In genomic region chr1:150981177-150981804, GRCh38 we compare ENCODE assay signal across 8 cellular contexts. TPM values are rescaled to one million over a fixed set of nuclear protein-coding genes. Genes with fewer than 3 reads are reported as not detected.
DNase-seq lines count a peak whose midpoint lies in the region; ATAC-seq and TF ChIP-seq lines count a peak whose summit lies in the region.
"Had no signal": no experiment of that assay in that cellular context is flagged by ENCODE, and none has a peak within 500 bp of the region (broad histone marks: within the 10 kb centered on the region; RNA-seq: fewer than 3 reads in every experiment).

No MANE protein-coding gene starts in this region.

- H3K27me3 Mint-ChIP-seq in activated T-helper 17 cell treated with anti-CD3 and anti-CD28 coated beads, Interleukin-2, amount 50 U/mL, for 72 hours = no peaks in the 10 kb centered on the region
- H3K27me3 Mint-ChIP-seq: effector memory CD8-positive, alpha-beta T cell had no signal

- peaks cover 11% of the 10 kb centered on the region for H3K4me1 Mint-ChIP-seq in activated T-helper 17 cell treated with anti-CD3 and anti-CD28 coated beads, Interleukin-2, amount 50 U/mL, for 72 hours

- TF ChIP-seq CTCF in Panc1 (IDR thresholded peaks at IDR 0.05) (no peak), omental fat pad (IDR thresholded peaks at IDR 0.05) (no peak)

- CTCF ChIA-PET in Panc1 (lab: Charles Lee) = interaction anchor here (0.9 kb wide), 1 partner anchor 15 kb away, joined by 6 read pairs; no protein-coding TSS in a partner anchor

- H3K9me3 ChIP-seq in HUES6 (ENCODE audit: control insufficient read depth, insufficient read depth, low read depth, low read length) (no peaks in the 10 kb centered on the region), Panc1 (ENCODE audit: control insufficient read depth, insufficient read depth, low read depth, low read length) (no peaks in the 10 kb centered on the region)

- in situ Hi-C loops in Panc1 (cut with HindIII; ENCODE audit: low pct_unique_long_range_greater_than_20kb, low sequenced_read_pairs) = no loop called here

- DNase-seq in Panc1 (ENCODE audit: low read depth, low spot score) = no peak
- no peak for DNase-seq in omental fat pad (ENCODE audit: low spot score)
- DNase-seq in stimulated activated CD4-positive, alpha-beta T cell treated with anti-CD3 and anti-CD28 coated beads, Interleukin-1b, Interleukin-23, amount 100 ng/mL, for 48 hours = no peak
- DNase-seq in DMS114 treated with DMSO at 0.1 percent for 48 hours (lab: John Stamatoyannopoulos, UW; ENCODE audit: unreplicated experiment) = no peak
- DNase-seq: effector memory CD8-positive, alpha-beta T cell had no signal

- peaks cover 43% of the 10 kb centered on the region for H3K4me1 ChIP-seq in HUES6 (ENCODE audit: control insufficient read depth, insufficient read depth, low read length)
- peaks cover 49% of the 10 kb centered on the region for H3K4me1 ChIP-seq in Panc1 (ENCODE audit: control insufficient read depth, insufficient read depth, low read length)

- H3K9me3 Mint-ChIP-seq in activated T-helper 17 cell treated with anti-CD3 and anti-CD28 coated beads, Interleukin-2, amount 50 U/mL, for 72 hours = no peaks in the 10 kb centered on the region
- H3K9me3 Mint-ChIP-seq: effector memory CD8-positive, alpha-beta T cell had no signal

- intact Hi-C loops in Panc1 (cut with micrococcal nuclease; ENCODE audit: unreplicated experiment) = no loop called here

- no peaks in the 10 kb centered on the region for H3K36me3 Mint-ChIP-seq in activated T-helper 17 cell treated with anti-CD3 and anti-CD28 coated beads, Interleukin-2, amount 50 U/mL, for 72 hours (ENCODE audit: low read depth)

- ATAC-seq in Panc1 (no peak), omental fat pad (ENCODE audit: low FRiP score) (peak; percentile 59)
- ATAC-seq in activated T-helper 17 cell treated with anti-CD3 and anti-CD28 coated beads, Interleukin-2, amount 50 U/mL, for 72 hours (replicated peaks) = no peak
- ATAC-seq: effector memory CD8-positive, alpha-beta T cell had no signal

- H3K9ac ChIP-seq in HUES6 (ENCODE audit: low read length) = peak overlapping the region; percentile 53

- no peaks in the 10 kb centered on the region for H3K36me3 ChIP-seq in HUES6 (ENCODE audit: control insufficient read depth, insufficient read depth, low read length)
- H3K36me3 ChIP-seq in Panc1 (ENCODE audit: control insufficient read depth, insufficient read depth, low read length) = no peaks in the 10 kb centered on the region

- H3K27me3 ChIP-seq in HUES6 (ENCODE audit: control insufficient read depth, insufficient read depth, low read length) (no peaks in the 10 kb centered on the region), Panc1 (ENCODE audit: control insufficient read depth, insufficient read depth, low read length) (no peaks in the 10 kb centered on the region)

- H3K4me3 ChIP-seq in HUES6 (ENCODE audit: low read depth, low read length) = peak overlapping the region; percentile 23
- no peak overlapping the region for H3K4me3 ChIP-seq in Panc1 (ENCODE audit: low read depth in 2 of 2, low read length in 2 of 2)
- H3K4me3 ChIP-seq: skin epidermis had no signal

- no peak overlapping the region for H3K27ac Mint-ChIP-seq in activated T-helper 17 cell treated with anti-CD3 and anti-CD28 coated beads, Interleukin-2, amount 50 U/mL, for 72 hours
- H3K27ac Mint-ChIP-seq: effector memory CD8-positive, alpha-beta T cell had no signal

- H3K27ac ChIP-seq in HUES6 (ENCODE audit: low read depth, low read length) (peak overlapping the region; percentile 33; the same call in 1 of the 2 replicates), Panc1 (ENCODE audit: low read length) (peak overlapping the region; percentile 55; the same call in 1 of the 2 replicates)

- H3K4me3 Mint-ChIP-seq in activated T-helper 17 cell treated with anti-CD3 and anti-CD28 coated beads, Interleukin-2, amount 50 U/mL, for 72 hours = no peak overlapping the region
- H3K4me3 Mint-ChIP-seq: effector memory CD8-positive, alpha-beta T cell had no signal

- POLR2A ChIA-PET in Panc1 (lab: Charles Lee) = no interaction called here

- no TSS peak for BruUV-seq in Panc1 (replicated peaks; lab: Mats Ljungman, UMichigan)

RNA-seq across cellular contexts. Expression of gene ANXA9, which starts 0.8 kb away (rescaled TPM):
- total RNA-seq in Panc1 (2021; ENCODE audit: unreplicated experiment) (1.2 TPM), omental fat pad (10 to 100 TPM in 1 of 4 donors, 1 to 10 TPM in 2, under 1 TPM in 1; 0.79 to 26.4 (median 5.6) TPM)
- 2.2 TPM for polyA plus RNA-seq in Panc1 (2012; ENCODE audit: insufficient read length)
- total RNA-seq in activated T-helper 17 cell treated with anti-CD3 and anti-CD28 coated beads, Interleukin-2, amount 50 U/mL, for 72 hours = under 1 TPM; 0.19 to 0.30 TPM

RNA-seq across cellular contexts. Expression of gene CERS2, which starts 6.7 kb away (rescaled TPM):
- total RNA-seq in Panc1 (2021; ENCODE audit: unreplicated experiment) = 348 TPM
- polyA plus RNA-seq in Panc1 (2012; ENCODE audit: insufficient read length) = 277 TPM
- 100 to 1,000 TPM in 3 of 4 donors, 10 to 100 TPM in 1; 96.8 to 144 (median 131) TPM for total RNA-seq in omental fat pad
- 100 to 1,000 TPM; 114 to 212 TPM for total RNA-seq in activated T-helper 17 cell treated with anti-CD3 and anti-CD28 coated beads, Interleukin-2, amount 50 U/mL, for 72 hours

RNA-seq across cellular contexts. Expression of gene MINDY1, which starts 25.4 kb away (rescaled TPM):
- total RNA-seq in Panc1 (2021; ENCODE audit: unreplicated experiment) = 15.8 TPM
- 19.1 TPM for polyA plus RNA-seq in Panc1 (2012; ENCODE audit: insufficient read length)
- 10 to 100 TPM; 15.5 to 35.4 (median 33.2) TPM for total RNA-seq in omental fat pad
- 10 to 100 TPM; 10.9 to 22.6 TPM for total RNA-seq in activated T-helper 17 cell treated with anti-CD3 and anti-CD28 coated beads, Interleukin-2, amount 50 U/mL, for 72 hours

RNA-seq across cellular contexts. Expression of gene PRUNE1, which starts 27.0 kb away (rescaled TPM):
- total RNA-seq in Panc1 (2021; ENCODE audit: unreplicated experiment) (16.2 TPM), omental fat pad (10 to 100 TPM in 3 of 4 donors, 1 to 10 TPM in 1; 6.2 to 20.6 (median 16.2) TPM)
- polyA plus RNA-seq in Panc1 (2012; ENCODE audit: insufficient read length) = 15.3 TPM
- total RNA-seq in activated T-helper 17 cell treated with anti-CD3 and anti-CD28 coated beads, Interleukin-2, amount 50 U/mL, for 72 hours = 10 to 100 TPM; 12.5 to 15.3 TPM

RNA-seq across cellular contexts. Expression of gene BNIPL, which starts 55.1 kb away (rescaled TPM):
- total RNA-seq in Panc1 (2021; ENCODE audit: unreplicated experiment) = 0.46 TPM
- 0.42 TPM for polyA plus RNA-seq in Panc1 (2012; ENCODE audit: insufficient read length)
- under 1 TPM in 3 of 4 donors, not detected in 1; 0.63 to 0.74 (median 0.69) TPM for total RNA-seq in omental fat pad
- 1 to 10 TPM; 1.4 to 4.5 TPM for total RNA-seq in activated T-helper 17 cell treated with anti-CD3 and anti-CD28 coated beads, Interleukin-2, amount 50 U/mL, for 72 hours
